ENCODE assay signal across 34 cellular contexts in genomic region chr9:31753756-31754155, GRCh38.
"Had no signal": no experiment of that assay in that cellular context is flagged by ENCODE, and none has a peak within 500 bp of the region (broad histone marks: within the 10 kb centered on the region; RNA-seq: fewer than 3 reads in every experiment).

No MANE protein-coding gene starts in this region.

- H3K4me3 ChIP-seq: adrenal gland, ascending aorta, body of pancreas, breast epithelium, cardiac muscle cell had no signal

- DNase-seq: activated effector memory CD4-positive, alpha-beta T cell treated with anti-CD3 and anti-CD28 coated beads, Interleukin-2, amount 50 U/mL, for 16 hours; activated effector memory CD4-positive, alpha-beta T cell treated with Interleukin-2 at 50 U/mL for 16 hours; activated gamma-delta T cell; activated gamma-delta T cell treated with Interleukin-2 at 50 U/mL for 16 hours; activated naive CD4-positive, alpha-beta T cell; activated naive CD4-positive, alpha-beta T cell treated with anti-CD3 and anti-CD28 coated beads for 36 hours; activated naive CD4-positive, alpha-beta T cell treated with anti-CD3 and anti-CD28 coated beads, Interleukin-2, amount 10 ng/mL, durations not matched to agents 7 days and 5 days; activated naive CD4-positive, alpha-beta T cell treated with anti-CD3 and anti-CD28 coated beads, Interleukin-2, amount 50 U/mL, for 16 hours; activated naive CD4-positive, alpha-beta T cell treated with Interleukin-2 at 50 U/mL for 16 hours; activated naive CD8-positive, alpha-beta T cell treated with anti-CD3 and anti-CD28 coated beads for 36 hours; activated naive CD8-positive, alpha-beta T cell treated with anti-CD3 and anti-CD28 coated beads, Interleukin-2, amount 10 ng/mL, durations not matched to agents 7 days and 5 days; activated naive CD8-positive, alpha-beta T cell treated with anti-CD3 and anti-CD28 coated beads, Interleukin-2, amount 50 U/mL, for 24 hours; activated T-cell treated with anti-CD3 and anti-CD28 coated beads, Interleukin-2, amount 50 U/mL, for 1 hour; activated T-cell treated with anti-CD3 and anti-CD28 coated beads, Interleukin-2, amount 50 U/mL, for 24 hours; activated T-cell treated with anti-CD3 and anti-CD28 coated beads, Interleukin-2, amount 50 U/mL, for 4 hours; activated T-cell treated with anti-CD3 and anti-CD28 coated beads, Interleukin-2, amount 50 U/mL, for 48 hours; activated T-cell treated with anti-CD3 and anti-CD28 coated beads, Interleukin-2, amount 50 U/mL, for 72 hours; adrenal gland; amniotic stem cell; amygdala; anterior cingulate cortex; aorta; body of pancreas; brain microvascular endothelial cell; caudate nucleus; central memory CD4-positive, alpha-beta T cell; cerebellar nuclear complex had no signal

- H3K27ac ChIP-seq: adrenal gland, ascending aorta, body of pancreas, brain microvascular endothelial cell, breast epithelium, cardiac muscle cell had no signal

- H3K9me3 ChIP-seq: adrenal gland, ascending aorta, body of pancreas, breast epithelium had no signal

- ATAC-seq: activated naive CD4-positive, alpha-beta T cell treated with anti-CD3 and anti-CD28 coated beads, Interleukin-2, amount 50 U/mL, for 72 hours; activated naive CD8-positive, alpha-beta T cell treated with anti-CD3 and anti-CD28 coated beads, Interleukin-2, amount 50 U/mL, for 24 hours; activated T-cell treated with anti-CD3 and anti-CD28 coated beads, Interleukin-2, amount 50 U/mL, for 4 hours; activated T-cell treated with anti-CD3 and anti-CD28 coated beads, Interleukin-2, amount 50 U/mL, for 72 hours; activated T-helper 17 cell treated with anti-CD3 and anti-CD28 coated beads, Interleukin-2, amount 50 U/mL, for 72 hours; body of pancreas had no signal

- FAIRE-seq: astrocyte, bronchial epithelial cell had no signal

- H3K4me1 ChIP-seq: adrenal gland, ascending aorta, body of pancreas, breast epithelium had no signal

- H3K36me3 ChIP-seq: adrenal gland, ascending aorta, brain microvascular endothelial cell, breast epithelium, cardiac muscle cell had no signal

- H3K27me3 ChIP-seq: adrenal gland, ascending aorta, body of pancreas, brain microvascular endothelial cell, breast epithelium, cardiac muscle cell had no signal
